18 cellular contexts compared by ENCODE assay signal in the genomic region with DNA sequence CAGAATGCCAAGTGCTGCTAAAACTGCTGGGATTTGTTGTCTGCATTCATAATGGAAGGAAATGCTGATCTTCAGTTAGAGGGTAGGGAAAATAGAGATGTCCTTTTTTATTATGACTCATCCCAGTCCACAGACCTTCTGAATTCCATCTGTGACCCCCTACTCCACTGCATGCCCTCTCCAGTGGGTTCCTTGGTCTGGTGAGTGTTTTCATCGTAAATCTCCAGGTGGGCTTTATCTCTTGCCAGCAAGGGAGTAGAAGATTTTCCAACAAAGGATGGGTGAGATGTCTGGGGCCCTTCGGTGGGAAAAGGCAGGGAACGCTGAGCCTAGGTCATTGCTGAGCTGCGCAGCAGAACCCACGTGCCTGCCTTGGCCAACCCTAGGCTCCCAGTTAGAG. TPM values are rescaled to one million over a fixed set of nuclear protein-coding genes. Genes with fewer than 3 reads are reported as not detected.
A peak's percentile ranks its signal among the peaks of the same experiment; 100 is the strongest.
DNase-seq lines count a peak whose midpoint lies in the region; ATAC-seq lines count a peak whose summit lies in the region.
"Had no signal": no experiment of that assay in that cellular context is flagged by ENCODE, and none has a peak within 500 bp of the region (broad histone marks: within the 10 kb centered on the region; RNA-seq: fewer than 3 reads in every experiment).

No MANE protein-coding gene starts in this region.

- H3K79me1 ChIP-seq in neuronal stem cell (ENCODE audit: low read depth, low read length), result no peaks in the 10 kb centered on the region

- H2BK15ac ChIP-seq in neuronal stem cell (ENCODE audit: low read length), result no peak overlapping the region

- no peaks in the 10 kb centered on the region for H3K36me3 ChIP-seq in HUES48 (ENCODE audit: control insufficient read depth, insufficient read depth, low read length)
- no peaks in the 10 kb centered on the region for H3K36me3 ChIP-seq in neuronal stem cell (replicated peaks in 1 of 2; ENCODE audit: control insufficient read depth in 2 of 2, insufficient read depth in 2 of 2, low read length in 2 of 2)
- H3K36me3 ChIP-seq: BLaER1 had no signal

- H3K4ac ChIP-seq in neuronal stem cell (ENCODE audit: low read length), result no peak overlapping the region

- no peak overlapping the region for H2BK12ac ChIP-seq in neuronal stem cell (ENCODE audit: low read length)

- no peak overlapping the region for H4K8ac ChIP-seq in neuronal stem cell (ENCODE audit: low read depth, low read length)

- H3K14ac ChIP-seq in neuronal stem cell (ENCODE audit: low read length), result no peak overlapping the region

- no peak overlapping the region for H4K91ac ChIP-seq in neuronal stem cell (ENCODE audit: low read depth, low read length, poor library complexity)

- no peak overlapping the region for H2BK120ac ChIP-seq in neuronal stem cell (ENCODE audit: low read depth, low read length)

- H2BK5ac ChIP-seq in neuronal stem cell (ENCODE audit: low read length), result no peak overlapping the region

- H3K27ac ChIP-seq in HUES48 (ENCODE audit: low read depth, low read length) (peak overlapping the region; percentile 36), neuronal stem cell (replicated peaks; ENCODE audit: low read length) (no peak overlapping the region)
- H3K27ac ChIP-seq: BLaER1, HL-60 had no signal

- H2AFZ ChIP-seq in neuronal stem cell (ENCODE audit: low read length), result peak overlapping the region; percentile 30

- no peaks in the 10 kb centered on the region for H3K4me1 ChIP-seq in HUES48 (ENCODE audit: control insufficient read depth, insufficient read depth, low read length)
- H3K4me1 ChIP-seq in neuronal stem cell (ENCODE audit: control insufficient read depth in 2 of 2, insufficient read depth in 1 of 2, low read depth in 1 of 2, low read length in 2 of 2), result peaks cover 13 to 22% of the 10 kb centered on the region in 2 donors
- H3K4me1 ChIP-seq: BLaER1 had no signal

- H3K18ac ChIP-seq in neuronal stem cell (ENCODE audit: low read length), result no peak overlapping the region

- H3K27me3 ChIP-seq in HUES48 (ENCODE audit: control insufficient read depth, insufficient read depth, low read length) (0 out of 2 replicates have a peak, but pooled peaks cover 2% of the 10 kb centered on the region), neuronal stem cell (ENCODE audit: control insufficient read depth in 3 of 3, insufficient read depth in 3 of 3, low read depth in 1 of 3, low read length in 3 of 3) (peaks cover 0 to 6% (median 0%) of the 10 kb centered on the region in 3 experiments)
- H3K27me3 ChIP-seq: BLaER1 had no signal

- WGBS in neuronal stem cell (ENCODE audit: extremely low coverage in 2 of 2, insufficient read length in 2 of 2, insufficient replicate concordance in 1 of 2), 2 donors, result no CpG with 5 or more reads among the region's 5 CpGs

- H3K23ac ChIP-seq in neuronal stem cell (ENCODE audit: low read depth, low read length, poor library complexity), result no peak overlapping the region

- H3K9ac ChIP-seq in HUES48 (ENCODE audit: low read depth, low read length), result no peak overlapping the region
- H3K9ac ChIP-seq in neuronal stem cell (ENCODE audit: low read depth, low read length, poor library complexity), result no peak overlapping the region
- H3K9ac ChIP-seq: BLaER1 had no signal

- DNase-seq in left kidney (ENCODE audit: low read depth, low spot score), result peak; percentile 59
- no peak for DNase-seq in neuronal stem cell (ENCODE audit: low spot score)
- DNase-seq in NCI-H2029 (lab: John Stamatoyannopoulos, UW), result no peak
- no peak for DNase-seq in SIG-M5 (lab: John Stamatoyannopoulos, UW)
- DNase-seq: CD4-positive, alpha-beta memory T cell; DMS153; DMS79; GF-D8; H9; IMR-90 had no signal

- no peak overlapping the region for H3K4me2 ChIP-seq in neuronal stem cell (ENCODE audit: insufficient read depth, low read length, poor library complexity, severe bottlenecking)
- H3K4me2 ChIP-seq: BLaER1 had no signal

- H3K9me3 ChIP-seq in HUES48 (ENCODE audit: control insufficient read depth, insufficient read depth, low read length), result no peaks in the 10 kb centered on the region
- H3K9me3 ChIP-seq in neuronal stem cell (replicated peaks in 1 of 2; ENCODE audit: control insufficient read depth in 2 of 2, insufficient read depth in 1 of 2, low read depth in 1 of 2, low read length in 2 of 2), result no peaks in the 10 kb centered on the region
- H3K9me3 ChIP-seq: BLaER1 had no signal

- ATAC-seq in HG02610 (IDR thresholded peaks at IDR 0.05; ENCODE audit: unreplicated experiment) (no peak), HG02763 (IDR thresholded peaks at IDR 0.05; ENCODE audit: unreplicated experiment) (no peak)

- H3K4me3 ChIP-seq in HUES48 (ENCODE audit: low read depth, low read length) (no peak overlapping the region), neuronal stem cell (ENCODE audit: low read length in 2 of 2) (no peak overlapping the region)
- H3K4me3 ChIP-seq: BLaER1, K562 had no signal

- no peak overlapping the region for H2AK5ac ChIP-seq in neuronal stem cell (ENCODE audit: low read depth, low read length)

RNA-seq across cellular contexts. Expression of gene CRABP1, which starts 28.0 kb away (rescaled TPM):
- polyA plus RNA-seq in neuronal stem cell (2013, experiment 1 of 2), result 1,930 TPM
- 1,905 TPM for polyA plus RNA-seq in neuronal stem cell (2013, experiment 2 of 2)
- polyA plus RNA-seq: AG04450; CD14-positive monocyte; CD4-positive, alpha-beta memory T cell; IMR-90; K562 had no signal
